In the genomic region with DNA sequence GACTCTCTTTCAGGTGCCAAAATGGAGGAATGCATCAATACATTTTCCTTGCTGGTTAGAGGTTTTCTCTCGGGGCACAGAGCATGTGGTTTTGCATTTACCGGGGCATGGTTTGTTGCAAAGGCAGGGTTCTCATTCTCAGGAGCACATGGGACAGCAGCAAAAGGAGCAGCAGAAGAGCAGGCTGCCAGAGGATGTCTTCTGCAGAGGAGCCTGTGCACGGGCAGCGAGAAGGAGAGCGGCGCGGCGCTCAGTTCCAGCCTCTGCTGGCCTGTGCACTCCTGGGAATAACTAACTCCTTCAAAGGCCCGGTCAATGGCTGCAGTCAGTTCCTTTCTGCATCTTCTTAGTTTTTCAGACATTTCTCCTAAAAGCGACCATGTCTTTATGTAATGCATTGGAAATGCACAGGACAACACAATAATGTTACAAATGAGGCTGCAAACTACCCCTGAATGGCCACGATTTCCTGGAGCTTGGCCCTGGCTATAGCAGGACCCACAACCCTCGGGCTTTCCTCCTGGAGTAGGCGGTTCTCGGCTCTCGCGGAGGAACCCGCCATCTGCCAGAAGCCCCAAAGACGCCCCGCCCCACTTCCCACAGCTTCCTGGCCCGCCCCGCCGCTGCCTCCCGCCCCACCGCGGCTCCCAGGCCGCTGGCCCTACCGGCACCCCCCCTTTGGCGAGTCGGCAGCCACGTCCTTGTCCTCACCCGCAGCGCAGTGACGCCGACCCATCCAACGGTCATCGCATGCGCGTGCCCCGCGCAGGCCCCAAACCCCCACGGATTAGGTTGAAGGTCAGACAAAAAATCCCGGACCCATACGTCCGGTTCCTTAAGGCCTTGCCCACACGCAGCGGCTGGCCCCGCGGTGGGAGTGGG, we compare ENCODE assay signal across 8 cellular contexts. TPM values are rescaled to one million over a fixed set of nuclear protein-coding genes. Genes with fewer than 3 reads are reported as not detected.
DNase-seq lines count a peak whose midpoint lies in the region; ATAC-seq, FAIRE-seq and TF ChIP-seq lines count a peak whose summit lies in the region.

A gene (minus strand): TSS at position 758 of the 882 bp plus-strand sequence. CDS start 360 bp downstream, at position 398.

- H2AK5ac ChIP-seq in IMR-90 (ENCODE audit: low read depth, low read length), result 0 out of 2 replicates have a peak within 1 kb of the TSS, but pooled peaks have one; percentile 59

- peak within 1 kb of the TSS; percentile 59 for H3K18ac ChIP-seq in IMR-90 (ENCODE audit: low read depth, low read length)

- intact Hi-C loops in IMR-90 (cut with micrococcal nuclease), result loop anchor here (1.0 to 2.0 kb wide), 2 partner anchors 105 to 144 kb away; a partner anchor contains a TSS
- intact Hi-C loops in activated CD4-positive, alpha-beta memory T cell treated with anti-CD3 and anti-CD28 coated beads for 36 hours (cut with micrococcal nuclease), result loop anchor here (2.0 kb wide), 1 partner anchor 106 kb away; a partner anchor contains a TSS
- intact Hi-C loops in dorsolateral prefrontal cortex (cut with DNase I), result loop anchor here (5.0 kb wide), 1 partner anchor 104 kb away; a partner anchor contains a TSS
- intact Hi-C loops in right lobe of liver (cut with DNase I), result no loop called here

- peak within 1 kb of the TSS; percentile 89; the same call in 1 of the 2 replicates for H3K56ac ChIP-seq in IMR-90 (ENCODE audit: extremely low read depth, insufficient read depth, low read length)

- H3K23ac ChIP-seq in IMR-90 (ENCODE audit: low read depth, low read length), result peak within 1 kb of the TSS; percentile 73

- H3K9me3 Mint-ChIP-seq in activated CD4-positive, alpha-beta memory T cell treated with anti-CD3 and anti-CD28 coated beads for 36 hours, result no peaks in the 10 kb centered on the region

- peak within 1 kb of the TSS; percentile 83 for H3K4ac ChIP-seq in IMR-90 (ENCODE audit: low read depth, low read length)

- in situ Hi-C loops in IMR-90 (cut with MboI; ENCODE audit: low sequenced_read_pairs), result no loop called here

- H3K4me2 ChIP-seq in IMR-90 (ENCODE audit: low read depth, low read length), result peak within 1 kb of the TSS; percentile 90

- H3K9me3 ChIP-seq in IMR-90 (ENCODE audit: control insufficient read depth, insufficient read depth, low read length) (no peaks in the 10 kb centered on the region), right lobe of liver (no peaks in the 10 kb centered on the region)

- H3K14ac ChIP-seq in IMR-90 (replicated peaks; ENCODE audit: low read depth, low read length), result peak within 1 kb of the TSS; percentile 79

- H3K4me3 ChIP-seq in IMR-90 (ENCODE audit: insufficient read depth, low read depth, low read length) (peak within 1 kb of the TSS; percentile 47), dorsolateral prefrontal cortex (peak within 1 kb of the TSS; percentile 30 to 72 (median 55)), right lobe of liver (peak within 1 kb of the TSS; percentile 34 to 52 (median 52))

- H2AK9ac ChIP-seq in IMR-90 (replicated peaks; ENCODE audit: low read depth, low read length, poor library complexity), result peak within 1 kb of the TSS; percentile 67

- H3K9ac ChIP-seq in IMR-90 (ENCODE audit: low read depth, low read length), result peak within 1 kb of the TSS; percentile 86

- POLR2A ChIA-PET in IMR-90 (lab: Charles Lee; ENCODE audit: unreplicated experiment), result interaction anchor here (0.6 kb wide), 1 partner anchor 1699 kb away, joined by 4 read pairs; no protein-coding TSS in a partner anchor
- POLR2A ChIA-PET in activated CD4-positive, alpha-beta memory T cell treated with anti-CD3 and anti-CD28 coated beads for 36 hours (lab: Charles Lee), result interaction anchor here (0.6 to 1.3 kb wide), 4 partner anchors 22 to 115 kb away, joined by 3 to 4 read pairs (median 3); a partner anchor contains a TSS

- DNase-seq in GM18507 (ENCODE audit: extremely low spot score, insufficient read length, low read depth) (peak; percentile 62), IMR-90 (peak; percentile 73), dorsolateral prefrontal cortex (peak; percentile 60 to 88 (median 82)), right lobe of liver (peak; percentile 88 to 90 (median 89)), urothelium cell line (ENCODE audit: low spot score) (no peak)
- peak; percentile 90 for DNase-seq in activated CD4-positive, alpha-beta memory T cell treated with anti-CD3 and anti-CD28 coated beads for 36 hours
- DNase-seq in stimulated activated CD4-positive, alpha-beta T cell treated with anti-CD3 and anti-CD28 coated beads, Interleukin-2, amount 100 ng/mL, for 48 hours, result peak; percentile 73 to 74

- H4K8ac ChIP-seq in IMR-90 (ENCODE audit: low read depth in 2 of 2, low read length in 2 of 2), result peak within 1 kb of the TSS; percentile 57 to 93

- WGBS in IMR-90 (ENCODE audit: extremely low coverage in 2 of 2, insufficient read length in 1 of 2), 2 experiments, result 49% methylated on average over 2 of the region's 48 CpGs; no CpG with 5 or more reads in 1 of the 2 experiments
- 39% methylated on average over 12 of the region's 48 CpGs for WGBS in right lobe of liver (ENCODE audit: insufficient coverage, low coverage, low lambda C conversion rate, missing lambda C conversion rate)

- no peak for TF ChIP-seq RAD21 in IMR-90 (IDR thresholded peaks at IDR 0.05; ENCODE audit: low read length)

- peaks cover 22% of the 10 kb centered on the region for H3K36me3 ChIP-seq in IMR-90 (ENCODE audit: control insufficient read depth, insufficient read depth, low read length)
- peaks cover 0 to 11% (median 1%) of the 10 kb centered on the region in 4 donors for H3K36me3 ChIP-seq in right lobe of liver

- H4K5ac ChIP-seq in IMR-90 (ENCODE audit: low read depth, low read length), result peak within 1 kb of the TSS; percentile 88

- H4K91ac ChIP-seq in IMR-90 (ENCODE audit: insufficient read depth, low read depth, low read length), result peak within 1 kb of the TSS; percentile 76

- peaks cover 0 to 8% of the 10 kb centered on the region in 2 experiments; a peak in 2 of 4 replicates for H3K79me1 ChIP-seq in IMR-90 (ENCODE audit: low read depth in 1 of 2, low read length in 2 of 2)

- no peak within 1 kb of the TSS for H2BK20ac ChIP-seq in IMR-90 (ENCODE audit: low read depth, low read length)

- H3K27ac Mint-ChIP-seq in activated CD4-positive, alpha-beta memory T cell treated with anti-CD3 and anti-CD28 coated beads for 36 hours, result peak within 1 kb of the TSS; percentile 85

- H3K4me1 ChIP-seq in IMR-90 (ENCODE audit: control insufficient read depth, insufficient read depth, low read length) (peaks cover 11% of the 10 kb centered on the region), right lobe of liver (peaks cover 0 to 11% (median 4%) of the 10 kb centered on the region in 4 donors)

- H2AFZ ChIP-seq in IMR-90 (replicated peaks; ENCODE audit: low read length, poor library complexity), result peak within 1 kb of the TSS; percentile 91

- H3K36me3 Mint-ChIP-seq in activated CD4-positive, alpha-beta memory T cell treated with anti-CD3 and anti-CD28 coated beads for 36 hours, result peaks cover 18% of the 10 kb centered on the region

- ATAC-seq in IMR-90 (ENCODE audit: low read depth) (peak; percentile 98), right lobe of liver (peak; percentile 94 to 98 (median 96)), GM18520 (IDR thresholded peaks at IDR 0.05; ENCODE audit: unreplicated experiment) (no peak)

- peak within 1 kb of the TSS; percentile 90 for H3K27ac ChIP-seq in IMR-90 (ENCODE audit: insufficient read depth, low read length)
- peak within 1 kb of the TSS; percentile 44 to 98 (median 92) for H3K27ac ChIP-seq in dorsolateral prefrontal cortex
- peak within 1 kb of the TSS; percentile 74 to 84 (median 77) for H3K27ac ChIP-seq in right lobe of liver

- peak within 1 kb of the TSS; percentile 80 for H3K4me3 Mint-ChIP-seq in activated CD4-positive, alpha-beta memory T cell treated with anti-CD3 and anti-CD28 coated beads for 36 hours

- H2BK5ac ChIP-seq in IMR-90 (ENCODE audit: low read depth, low read length, poor library complexity, severe bottlenecking), result peak within 1 kb of the TSS; percentile 76

- H2BK15ac ChIP-seq in IMR-90 (ENCODE audit: low read depth, low read length), result no peak within 1 kb of the TSS

- CTCF ChIA-PET in IMR-90 (lab: Yijun Ruan, JAX), result interaction anchor here (1.2 kb wide), 1 partner anchor 106 kb away, joined by 3 read pairs; a partner anchor contains a TSS
- CTCF ChIA-PET in activated CD4-positive, alpha-beta memory T cell treated with anti-CD3 and anti-CD28 coated beads for 36 hours (lab: Charles Lee), result interaction anchor here (0.9 to 1.7 kb wide), 3 partner anchors 18 to 263 kb away, joined by 3 to 4 read pairs (median 4); no protein-coding TSS in a partner anchor

- TF ChIP-seq CTCF in IMR-90 (conservative IDR thresholded peaks at IDR 0.05; ENCODE audit: low read depth, low read length), result no peak
- peak in 5 of 56 donors; percentile 12 to 32 (median 14) for TF ChIP-seq CTCF in dorsolateral prefrontal cortex (IDR thresholded peaks at IDR 0.05 in 54 of 56, conservative IDR thresholded peaks at IDR 0.05 in 2 of 56; ENCODE audit: low read depth in 1 of 56, partially characterized antibody in 56 of 56)
- TF ChIP-seq CTCF in right lobe of liver (IDR thresholded peaks at IDR 0.05), result no peak

- H3K9me1 ChIP-seq in IMR-90 (ENCODE audit: insufficient read depth, low read length), result peaks cover 5% of the 10 kb centered on the region; the same call in 1 of the 2 replicates

- FAIRE-seq in GM18507 (lab: Jason Lieb, UNC) (peak; percentile 63), urothelium cell line (lab: Jason Lieb, UNC) (no peak)

- no TSS peak for BruUV-seq in IMR-90 (replicated peaks; lab: Mats Ljungman, UMichigan)

- peaks cover 29% of the 10 kb centered on the region for H3K4me1 Mint-ChIP-seq in activated CD4-positive, alpha-beta memory T cell treated with anti-CD3 and anti-CD28 coated beads for 36 hours (ENCODE audit: low read depth)

- 0 out of 2 replicates have a peak within 1 kb of the TSS, but pooled peaks have one; percentile 22 for H2BK120ac ChIP-seq in IMR-90 (ENCODE audit: low read depth, low read length)

- no peaks in the 10 kb centered on the region for H3K27me3 ChIP-seq in IMR-90 (ENCODE audit: control insufficient read depth, insufficient read depth, low read length)
- H3K27me3 ChIP-seq in dorsolateral prefrontal cortex, result no peaks in the 10 kb centered on the region
- no peaks in the 10 kb centered on the region for H3K27me3 ChIP-seq in right lobe of liver

- no peaks in the 10 kb centered on the region for H3K27me3 Mint-ChIP-seq in activated CD4-positive, alpha-beta memory T cell treated with anti-CD3 and anti-CD28 coated beads for 36 hours

- no peak for TF ChIP-seq POLR2A in IMR-90 (IDR thresholded peaks at IDR 0.05; ENCODE audit: low read depth, low read length)
- peak; percentile 29 for TF ChIP-seq POLR2A in right lobe of liver (IDR thresholded peaks at IDR 0.05)

- dilution Hi-C loops in IMR-90 (cut with HindIII; ENCODE audit: low sequenced_read_pairs, unreplicated experiment), result no loop called here

- H4K20me1 ChIP-seq in IMR-90 (ENCODE audit: insufficient read depth, low read length), result no peaks in the 10 kb centered on the region

RNA-seq across cellular contexts. Expression of the gene that starts here (rescaled TPM):
- total RNA-seq in IMR-90 (2012; rRNA removed), result 0.83 and 0.90 TPM in 2 replicates
- polyA plus RNA-seq in IMR-90 (2012; rRNA removed), result 3.1 and 3.9 TPM in 2 replicates
- polyA plus RNA-seq in IMR-90 (2012; cell fraction: cytosol; rRNA removed), result 0.77 and 0.91 TPM in 2 replicates
- 7.2 and 14.4 TPM in 2 replicates for polyA plus RNA-seq in IMR-90 (2012; cell fraction: nucleus; rRNA removed; ENCODE audit: low replicate concordance)
- total RNA-seq in activated CD4-positive, alpha-beta memory T cell treated with anti-CD3 and anti-CD28 coated beads for 36 hours, result 1 to 10 TPM; 2.8 to 3.0 TPM
- total RNA-seq in dorsolateral prefrontal cortex, result 10 to 100 TPM in 66 of 120 experiments, 1 to 10 TPM in 54; 5.5 to 19.4 (median 10.3) TPM
- 1 to 10 TPM; 1.6 to 2.3 (median 2.0) TPM for total RNA-seq in right lobe of liver

Comparison
In these comparisons a context has a peak if more than half of its experiments do, and no peak if none do; other contexts are left out.
1. intact Hi-C loops: an anchor here in IMR-90 (1.0 to 2.0 kb wide), activated CD4-positive, alpha-beta memory T cell treated with anti-CD3 and anti-CD28 coated beads for 36 hours (2.0 kb wide) and dorsolateral prefrontal cortex (5.0 kb wide); none called in right lobe of liver.